Comparison of ENCODE assay signal across 8 cellular contexts in the genomic region with DNA sequence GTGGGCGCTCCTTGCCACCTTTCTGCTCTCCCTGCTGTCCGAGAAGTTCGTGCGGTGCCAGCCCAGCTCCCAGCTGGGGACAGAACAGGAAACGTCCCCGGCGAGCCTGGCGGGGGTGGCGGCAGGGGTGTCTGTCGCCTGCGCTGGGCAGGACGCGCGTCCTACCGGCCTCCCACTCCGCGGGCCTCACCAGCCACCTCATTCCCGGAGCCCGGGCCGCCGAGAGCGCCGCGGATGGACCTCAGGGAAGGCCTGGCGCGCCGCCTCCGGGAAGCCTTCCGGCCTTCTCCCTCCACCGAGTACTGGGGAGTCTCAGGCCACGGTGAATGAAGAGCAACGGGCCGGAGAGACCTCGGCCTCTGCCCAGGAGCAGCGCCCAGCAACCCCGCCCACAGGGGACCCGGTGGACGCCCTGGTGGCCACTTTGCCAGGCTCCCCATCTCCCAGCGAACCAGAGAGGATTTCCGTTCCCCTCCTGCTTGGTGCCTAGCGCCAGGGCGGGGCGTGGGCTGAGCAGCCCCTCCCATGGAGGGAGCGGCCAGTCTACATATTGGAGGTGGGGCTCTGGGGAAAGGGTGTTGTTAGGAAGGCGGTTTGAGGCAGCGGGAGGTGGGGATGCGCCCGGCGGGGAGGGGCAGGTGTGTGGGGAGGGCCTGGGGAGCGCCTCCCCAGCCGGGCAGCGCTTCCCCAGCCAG.
DNase-seq lines count a peak whose midpoint lies in the region; ATAC-seq lines count a peak whose summit lies in the region.

No MANE protein-coding gene starts in this region.

- DNase-seq in AML-193 (lab: John Stamatoyannopoulos, UW), result peak; percentile 85 to 89
- peak; percentile 81 for DNase-seq in NK-92 treated with Interleukin-12 subunit alpha and Interleukin-12 subunit beta, amount 100 ng/mL, for 24 hours (lab: John Stamatoyannopoulos, UW)
- peak; percentile 75 for DNase-seq in activated T-cell treated with anti-CD3 and anti-CD28 coated beads for 1 hour (ENCODE audit: low read depth)
- DNase-seq in epidermal melanocyte (ENCODE audit: insufficient read length, low spot score), result peak; percentile 95
- peak; percentile 49 for DNase-seq in midbrain (lab: John Stamatoyannopoulos, UW)
- DNase-seq in stimulated activated CD8-positive, alpha-beta memory T cell treated with anti-CD3 and anti-CD28 coated beads, Interleukin-4, amount 100 ng/mL, for 24 hours (ENCODE audit: low read depth), result peak; percentile 67

- ATAC-seq in GM19043 (IDR thresholded peaks at IDR 0.05; ENCODE audit: low read depth, unreplicated experiment), result peak; percentile 41
- ATAC-seq in HG03432 (IDR thresholded peaks at IDR 0.05; ENCODE audit: unreplicated experiment), result peak; percentile 30

Comparison
In these comparisons a context has a peak if more than half of its experiments do, and no peak if none do; other contexts are left out.
1. Peak in every context shown above with its lines: DNase-seq and ATAC-seq.